ENCODE assay signal across 11 cellular contexts in the genomic region with DNA sequence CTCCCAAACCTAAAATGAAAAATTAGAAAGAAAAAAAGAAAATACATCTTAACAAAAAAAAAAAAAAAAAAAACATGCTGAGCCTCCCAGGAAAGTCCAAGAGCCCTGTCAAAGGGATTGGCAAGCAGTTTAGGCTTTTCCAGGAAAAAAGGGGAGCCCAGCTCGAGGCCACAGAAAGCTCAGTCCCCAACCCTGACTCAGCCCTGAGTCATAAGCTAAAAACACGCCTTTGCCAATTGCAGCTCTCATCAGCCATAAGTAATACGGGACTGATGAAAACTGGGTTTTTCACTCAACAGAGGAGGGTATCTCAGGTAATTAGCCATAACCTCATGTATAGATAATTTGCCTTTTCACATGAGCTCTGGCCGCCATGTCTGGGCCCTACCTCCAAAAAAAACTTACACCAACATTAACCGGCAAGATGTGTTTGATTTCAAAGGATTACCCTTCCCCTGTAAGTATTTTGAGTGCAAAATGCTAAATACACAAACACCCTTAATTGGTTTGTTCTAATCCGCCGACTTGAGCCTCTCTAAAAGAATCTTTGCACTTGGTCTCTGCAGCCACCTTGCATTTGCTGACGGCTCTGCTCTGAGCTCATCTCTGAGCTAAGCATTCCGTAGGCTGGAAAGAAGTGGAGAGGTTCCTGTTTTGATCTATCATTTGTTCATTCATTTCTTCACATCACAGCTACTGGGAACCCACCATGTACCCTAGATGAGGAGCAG.
DNase-seq lines count a peak whose midpoint lies in the region; ATAC-seq and TF ChIP-seq lines count a peak whose summit lies in the region.
"Had no signal": no experiment of that assay in that cellular context is flagged by ENCODE, and none has a peak within 500 bp of the region (broad histone marks: within the 10 kb centered on the region; RNA-seq: fewer than 3 reads in every experiment).

No MANE protein-coding gene starts in this region.

- H3K36me3 ChIP-seq in right atrium auricular region, result no peaks in the 10 kb centered on the region
- H3K36me3 ChIP-seq in left ventricle myocardium inferior, result no peaks in the 10 kb centered on the region
- no peaks in the 10 kb centered on the region for H3K36me3 ChIP-seq in SJSA1
- H3K36me3 ChIP-seq in aorta (ENCODE audit: control insufficient read depth in 1 of 2, insufficient read depth in 2 of 2, low read length in 1 of 2), result no peaks in the 10 kb centered on the region
- H3K36me3 ChIP-seq in Caco-2 (ENCODE audit: control insufficient read depth, insufficient read depth, low read length), result no peaks in the 10 kb centered on the region
- H3K36me3 ChIP-seq in OCI-LY7 (ENCODE audit: insufficient read depth, low read length), result no peaks in the 10 kb centered on the region

- H3K36me3 Mint-ChIP-seq in Caco-2 (ENCODE audit: insufficient read depth, unreplicated experiment), result no peaks in the 10 kb centered on the region
- H3K36me3 Mint-ChIP-seq: stimulated activated memory B cell treated with anti-CD40 and anti-IgM and Interleukin-4, amounts not matched to agents 10 μg/mL and 1 μg/mL and 100 μg/mL, for 72 hours had no signal

- BruUV-seq in Caco-2 (replicated peaks; lab: Mats Ljungman, UMichigan) (no TSS peak), OCI-LY7 (replicated peaks; lab: Mats Ljungman, UMichigan) (no TSS peak)

- no peaks in the 10 kb centered on the region for H3K9me2 ChIP-seq in OCI-LY7 (ENCODE audit: insufficient read depth, low read length)

- H3K4me3 Mint-ChIP-seq in Caco-2 (ENCODE audit: unreplicated experiment), result no peak overlapping the region
- H3K4me3 Mint-ChIP-seq: CD4-positive, CD25-positive, alpha-beta regulatory T cell; stimulated activated memory B cell treated with anti-CD40 and anti-IgM and Interleukin-4, amounts not matched to agents 10 μg/mL and 1 μg/mL and 100 μg/mL, for 72 hours had no signal

- H3K27me3 ChIP-seq in right atrium auricular region, result no peaks in the 10 kb centered on the region
- peaks cover 60% of the 10 kb centered on the region for H3K27me3 ChIP-seq in left ventricle myocardium inferior (ENCODE audit: low read depth)
- H3K27me3 ChIP-seq in SJSA1 (replicated peaks), result no peaks in the 10 kb centered on the region
- H3K27me3 ChIP-seq in foreskin keratinocyte, result peaks cover 2% of the 10 kb centered on the region
- H3K27me3 ChIP-seq in aorta (ENCODE audit: control insufficient read depth in 1 of 2, insufficient read depth in 2 of 2, low read length in 1 of 2), result no peaks in the 10 kb centered on the region
- no peaks in the 10 kb centered on the region for H3K27me3 ChIP-seq in Caco-2 (replicated peaks; ENCODE audit: control insufficient read depth, insufficient read depth, low read length)

- no peaks in the 10 kb centered on the region for H3K4me1 Mint-ChIP-seq in Caco-2 (ENCODE audit: low read depth, unreplicated experiment)
- H3K4me1 Mint-ChIP-seq: stimulated activated memory B cell treated with anti-CD40 and anti-IgM and Interleukin-4, amounts not matched to agents 10 μg/mL and 1 μg/mL and 100 μg/mL, for 72 hours had no signal

- CTCF ChIA-PET in Caco-2 (lab: Charles Lee) (no interaction called here), OCI-LY7 (lab: Charles Lee; ENCODE audit: unreplicated experiment) (no interaction called here)

- DNase-seq in right atrium auricular region (ENCODE audit: low spot score), result peak; percentile 66
- DNase-seq in left ventricle myocardium inferior, result no peak
- DNase-seq in SJSA1 (ENCODE audit: low read depth in 1 of 2, low spot score in 2 of 2), result peak; percentile 48 to 63
- peak in 1 of 2 donors; percentile 61 for DNase-seq in foreskin keratinocyte
- peak in 1 of 2 donors; percentile 73 for DNase-seq in aorta
- no peak for DNase-seq in Caco-2
- DNase-seq in OCI-LY7 (ENCODE audit: low spot score), result no peak
- no peak for DNase-seq in foreskin melanocyte
- DNase-seq: CD4-positive, CD25-positive, alpha-beta regulatory T cell; mesendoderm had no signal

- TF ChIP-seq CTCF in right atrium auricular region (IDR thresholded peaks at IDR 0.05), result no peak
- no peak for TF ChIP-seq CTCF in left ventricle myocardium inferior (IDR thresholded peaks at IDR 0.05; ENCODE audit: borderline replicate concordance)
- TF ChIP-seq CTCF in foreskin keratinocyte (conservative IDR thresholded peaks at IDR 0.05), result no peak
- no peak for TF ChIP-seq CTCF in Caco-2 (IDR thresholded peaks at IDR 0.05; ENCODE audit: insufficient read depth in 1 of 2, low read depth in 1 of 2, low read length in 1 of 2, severe bottlenecking in 1 of 2, unreplicated experiment in 1 of 2)
- TF ChIP-seq CTCF in OCI-LY7 (conservative IDR thresholded peaks at IDR 0.05; ENCODE audit: low read length), result no peak

- 64 to 65% methylated on average over 9 of the region's 9 CpGs for WGBS in aorta, 2 donors

- no peaks in the 10 kb centered on the region for H3K79me2 ChIP-seq in OCI-LY7 (ENCODE audit: insufficient read depth, low read depth, low read length)

- ATAC-seq in foreskin keratinocyte (peak; percentile 80), aorta (ENCODE audit: low FRiP score) (peak; percentile 78)
- ATAC-seq: stimulated activated memory B cell treated with anti-CD40 and anti-IgM and Interleukin-4, amounts not matched to agents 10 μg/mL and 1 μg/mL and 100 μg/mL, for 72 hours had no signal

- no peaks in the 10 kb centered on the region for H4K20me1 ChIP-seq in OCI-LY7 (ENCODE audit: insufficient read depth, low read length)

- H3K27me3 Mint-ChIP-seq in Caco-2 (ENCODE audit: insufficient read depth, unreplicated experiment), result peaks cover 6% of the 10 kb centered on the region
- H3K27me3 Mint-ChIP-seq: CD4-positive, CD25-positive, alpha-beta regulatory T cell; stimulated activated memory B cell treated with anti-CD40 and anti-IgM and Interleukin-4, amounts not matched to agents 10 μg/mL and 1 μg/mL and 100 μg/mL, for 72 hours had no signal

- no peaks in the 10 kb centered on the region for H3K9me3 ChIP-seq in right atrium auricular region
- no peaks in the 10 kb centered on the region for H3K9me3 ChIP-seq in left ventricle myocardium inferior (replicated peaks)
- no peaks in the 10 kb centered on the region for H3K9me3 ChIP-seq in SJSA1 (replicated peaks)
- H3K9me3 ChIP-seq in aorta (ENCODE audit: control insufficient read depth, low read length), result no peaks in the 10 kb centered on the region
- H3K9me3 ChIP-seq in Caco-2, result no peaks in the 10 kb centered on the region
- H3K9me3 ChIP-seq in OCI-LY7 (ENCODE audit: low read length), result no peaks in the 10 kb centered on the region

- H3K9me3 Mint-ChIP-seq in Caco-2 (ENCODE audit: unreplicated experiment), result no peaks in the 10 kb centered on the region

- H3K4me1 ChIP-seq in right atrium auricular region (no peaks in the 10 kb centered on the region), left ventricle myocardium inferior (no peaks in the 10 kb centered on the region), SJSA1 (replicated peaks) (peaks cover 11% of the 10 kb centered on the region), foreskin keratinocyte (peaks cover 12% of the 10 kb centered on the region), aorta (ENCODE audit: control insufficient read depth in 1 of 2, insufficient read depth in 2 of 2, low read length in 2 of 2) (no peaks in the 10 kb centered on the region), Caco-2 (no peaks in the 10 kb centered on the region), OCI-LY7 (ENCODE audit: insufficient read depth, low read length, poor library complexity, severe bottlenecking) (no peaks in the 10 kb centered on the region)

- H2AFZ ChIP-seq in OCI-LY7 (ENCODE audit: low read length), result no peak overlapping the region

- H3K4me3 ChIP-seq in right atrium auricular region (no peak overlapping the region), left ventricle myocardium inferior (no peak overlapping the region), SJSA1 (no peak overlapping the region), aorta (ENCODE audit: low read length in 2 of 2) (no peak overlapping the region), Caco-2 (ENCODE audit: low read depth, low read length) (no peak overlapping the region), OCI-LY7 (ENCODE audit: low read depth, low read length, poor library complexity, severe bottlenecking) (no peak overlapping the region)

- no peak overlapping the region for H3K4me2 ChIP-seq in OCI-LY7 (ENCODE audit: low read length)

- POLR2A ChIA-PET in Caco-2 (lab: Charles Lee) (no interaction called here), OCI-LY7 (lab: Charles Lee) (interaction anchor here (0.7 kb wide), 1 partner anchor 49 kb away, joined by 3 read pairs; no protein-coding TSS in a partner anchor)

- intact Hi-C loops in left ventricle myocardium inferior (cut with micrococcal nuclease) (no loop called here), aorta (cut with DNase I) (no loop called here), Caco-2 (cut with micrococcal nuclease; ENCODE audit: unreplicated experiment) (no loop called here), OCI-LY7 (cut with micrococcal nuclease; ENCODE audit: unreplicated experiment) (no loop called here)

- no peak overlapping the region for H3K27ac Mint-ChIP-seq in Caco-2 (ENCODE audit: unreplicated experiment)
- H3K27ac Mint-ChIP-seq: stimulated activated memory B cell treated with anti-CD40 and anti-IgM and Interleukin-4, amounts not matched to agents 10 μg/mL and 1 μg/mL and 100 μg/mL, for 72 hours had no signal

- H3K27ac ChIP-seq in right atrium auricular region (no peak overlapping the region), left ventricle myocardium inferior (replicated peaks) (no peak overlapping the region), SJSA1 (no peak overlapping the region), foreskin keratinocyte (no peak overlapping the region), aorta (ENCODE audit: low read depth in 1 of 2, low read length in 2 of 2) (no peak overlapping the region), OCI-LY7 (ENCODE audit: low read depth, low read length, poor library complexity, severe bottlenecking) (no peak overlapping the region)

Comparison
In these comparisons a context has a peak if more than half of its experiments do, and no peak if none do; other contexts are left out.
1. DNase-seq: peak in right atrium auricular region (single experiment) and SJSA1 (2 of 2); none in left ventricle myocardium inferior (single experiment), Caco-2 (0 of 2), OCI-LY7 (single experiment) and foreskin melanocyte (single experiment).